Comparison of ENCODE assay signal across 1 cellular context in genomic region chr1:52709016-52709415, GRCh38.
TF ChIP-seq lines count a peak whose summit lies in the region.

No MANE protein-coding gene starts in this region.

TF ChIP-seq in K562, 482 proteins besides CTCF, POLR2A, EP300 and RAD21 (continued from another document):
- TF ChIP-seq PREB (CRISPR knock-in tag; IDR thresholded peaks at IDR 0.05) (no peak), PHB2 (IDR thresholded peaks at IDR 0.05; ENCODE audit: low read depth) (no peak), RBM22 (IDR thresholded peaks at IDR 0.05; ENCODE audit: low read depth, low read length, poor library complexity, severe bottlenecking) (no peak), SLC30A9 (CRISPR knock-in tag; IDR thresholded peaks at IDR 0.05) (no peak), CBX1 (IDR thresholded peaks at IDR 0.05; ENCODE audit: low read depth) (no peak), CLOCK (CRISPR knock-in tag; IDR thresholded peaks at IDR 0.05; ENCODE audit: borderline replicate concordance) (no peak), EHMT2 (IDR thresholded peaks at IDR 0.05) (no peak)
